10 cellular contexts compared by ENCODE assay signal in the genomic region with DNA sequence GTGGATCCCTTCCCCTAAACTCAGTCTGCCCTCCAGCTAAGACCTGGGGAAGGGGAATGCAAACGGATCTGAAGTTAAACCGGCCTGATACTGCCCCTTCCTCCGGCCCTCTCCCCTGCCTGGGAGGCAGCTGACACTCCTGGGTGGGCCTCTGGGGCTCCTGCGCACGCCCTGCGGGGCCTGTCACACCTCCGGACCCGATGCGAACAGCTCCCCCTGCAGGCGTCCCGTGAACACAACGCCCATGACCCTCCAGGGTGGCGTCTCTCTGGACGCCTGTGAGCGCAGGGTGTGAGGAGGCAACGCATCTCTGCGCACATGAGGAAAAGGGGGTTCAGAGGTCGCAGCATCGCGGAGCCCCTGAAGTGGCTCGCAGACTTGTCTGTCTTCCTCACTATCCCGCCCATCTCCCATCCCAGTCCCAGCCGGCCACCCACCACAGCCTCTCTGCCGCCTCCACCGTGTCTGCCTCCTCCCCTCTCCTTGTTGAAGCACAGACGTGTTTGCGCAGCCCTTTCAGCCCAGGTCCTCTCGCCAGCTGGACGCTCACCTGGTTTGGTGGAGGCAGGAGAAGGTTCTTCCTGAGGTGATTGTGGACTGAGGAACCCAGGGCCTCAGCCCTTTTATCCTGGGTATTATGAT. TPM values are rescaled to one million over a fixed set of nuclear protein-coding genes. Genes with fewer than 3 reads are reported as not detected.
A peak's percentile ranks its signal among the peaks of the same experiment; 100 is the strongest.
DNase-seq lines count a peak whose midpoint lies in the region; ATAC-seq and TF ChIP-seq lines count a peak whose summit lies in the region.
"Had no signal": no experiment of that assay in that cellular context is flagged by ENCODE, and none has a peak within 500 bp of the region (broad histone marks: within the 10 kb centered on the region; RNA-seq: fewer than 3 reads in every experiment).

No MANE protein-coding gene starts in this region.

- ATAC-seq in SK-N-SH treated with all-trans-retinoic acid at 6 μM for 48 hours (peak; percentile 87), mucosa of descending colon (peak; percentile 35), GM18519 (IDR thresholded peaks at IDR 0.05; ENCODE audit: low FRiP score, unreplicated experiment) (no peak)

- intact Hi-C loops in mucosa of descending colon (cut with DNase I, micrococcal nuclease): no loop called here

- H3K4me1 ChIP-seq in mucosa of descending colon (ENCODE audit: low read depth): no peaks in the 10 kb centered on the region

- H3K9me3 ChIP-seq in mucosa of descending colon: peaks cover 12% of the 10 kb centered on the region

- in situ Hi-C loops in GM13977 (cut with MboI; ENCODE audit: low pct_unique_long_range_greater_than_20kb, low sequenced_read_pairs, unreplicated experiment): no loop called here

- H3K36me3 ChIP-seq in mucosa of descending colon (ENCODE audit: low read depth): no peaks in the 10 kb centered on the region

- H3K4me3 ChIP-seq in mucosa of descending colon: no peak overlapping the region

- DNase-seq in CD1c-positive myeloid dendritic cell (ENCODE audit: extremely low spot score) (peak; percentile 1), GM13977 (ENCODE audit: low spot score) (peak; percentile 40), mucosa of descending colon (no peak), NCI-H2029 (lab: John Stamatoyannopoulos, UW) (no peak), HCEC 1CT (no peak), NCI-H2081 (lab: John Stamatoyannopoulos, UW) (no peak)
- DNase-seq: cerebellar nuclear complex had no signal

- TF ChIP-seq CTCF in GM13977 (IDR thresholded peaks at IDR 0.05; ENCODE audit: extremely low read depth, insufficient read depth, missing control alignments) (peak; percentile 48), mucosa of descending colon (IDR thresholded peaks at IDR 0.05) (no peak)

TF ChIP-seq in SK-N-SH treated with all-trans-retinoic acid at 6 μM for 48 hours, 23 proteins besides CTCF, POLR2A, EP300 and RAD21:
- no peak for TF ChIP-seq BACH2 (CRISPR knock-in tag; IDR thresholded peaks at IDR 0.05; ENCODE audit: borderline replicate concordance)
- TF ChIP-seq PPARA (CRISPR knock-in tag; IDR thresholded peaks at IDR 0.05; ENCODE audit: borderline replicate concordance): no peak
- no peak for TF ChIP-seq ARNTL (CRISPR knock-in tag; IDR thresholded peaks at IDR 0.05; ENCODE audit: borderline replicate concordance, low read depth)
- TF ChIP-seq, protein P1, sequence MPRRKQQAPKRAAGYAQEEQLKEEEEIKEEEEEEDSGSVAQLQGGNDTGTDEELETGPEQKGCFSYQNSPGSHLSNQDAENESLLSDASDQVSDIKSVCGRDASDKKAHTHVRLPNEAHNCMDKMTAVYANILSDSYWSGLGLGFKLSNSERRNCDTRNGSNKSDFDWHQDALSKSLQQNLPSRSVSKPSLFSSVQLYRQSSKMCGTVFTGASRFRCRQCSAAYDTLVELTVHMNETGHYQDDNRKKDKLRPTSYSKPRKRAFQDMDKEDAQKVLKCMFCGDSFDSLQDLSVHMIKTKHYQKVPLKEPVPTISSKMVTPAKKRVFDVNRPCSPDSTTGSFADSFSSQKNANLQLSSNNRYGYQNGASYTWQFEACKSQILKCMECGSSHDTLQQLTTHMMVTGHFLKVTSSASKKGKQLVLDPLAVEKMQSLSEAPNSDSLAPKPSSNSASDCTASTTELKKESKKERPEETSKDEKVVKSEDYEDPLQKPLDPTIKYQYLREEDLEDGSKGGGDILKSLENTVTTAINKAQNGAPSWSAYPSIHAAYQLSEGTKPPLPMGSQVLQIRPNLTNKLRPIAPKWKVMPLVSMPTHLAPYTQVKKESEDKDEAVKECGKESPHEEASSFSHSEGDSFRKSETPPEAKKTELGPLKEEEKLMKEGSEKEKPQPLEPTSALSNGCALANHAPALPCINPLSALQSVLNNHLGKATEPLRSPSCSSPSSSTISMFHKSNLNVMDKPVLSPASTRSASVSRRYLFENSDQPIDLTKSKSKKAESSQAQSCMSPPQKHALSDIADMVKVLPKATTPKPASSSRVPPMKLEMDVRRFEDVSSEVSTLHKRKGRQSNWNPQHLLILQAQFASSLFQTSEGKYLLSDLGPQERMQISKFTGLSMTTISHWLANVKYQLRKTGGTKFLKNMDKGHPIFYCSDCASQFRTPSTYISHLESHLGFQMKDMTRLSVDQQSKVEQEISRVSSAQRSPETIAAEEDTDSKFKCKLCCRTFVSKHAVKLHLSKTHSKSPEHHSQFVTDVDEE (CRISPR knock-in tag; IDR thresholded peaks at IDR 0.05): no peak
- TF ChIP-seq ZNF8 (CRISPR knock-in tag; IDR thresholded peaks at IDR 0.05): no peak
- TF ChIP-seq ZFP3 (CRISPR knock-in tag; IDR thresholded peaks at IDR 0.05): no peak
- no peak for TF ChIP-seq TCF4 (CRISPR knock-in tag; IDR thresholded peaks at IDR 0.05; ENCODE audit: borderline replicate concordance)
- no peak for TF ChIP-seq SNAI2 (CRISPR knock-in tag; IDR thresholded peaks at IDR 0.05)
- TF ChIP-seq, protein P2, sequence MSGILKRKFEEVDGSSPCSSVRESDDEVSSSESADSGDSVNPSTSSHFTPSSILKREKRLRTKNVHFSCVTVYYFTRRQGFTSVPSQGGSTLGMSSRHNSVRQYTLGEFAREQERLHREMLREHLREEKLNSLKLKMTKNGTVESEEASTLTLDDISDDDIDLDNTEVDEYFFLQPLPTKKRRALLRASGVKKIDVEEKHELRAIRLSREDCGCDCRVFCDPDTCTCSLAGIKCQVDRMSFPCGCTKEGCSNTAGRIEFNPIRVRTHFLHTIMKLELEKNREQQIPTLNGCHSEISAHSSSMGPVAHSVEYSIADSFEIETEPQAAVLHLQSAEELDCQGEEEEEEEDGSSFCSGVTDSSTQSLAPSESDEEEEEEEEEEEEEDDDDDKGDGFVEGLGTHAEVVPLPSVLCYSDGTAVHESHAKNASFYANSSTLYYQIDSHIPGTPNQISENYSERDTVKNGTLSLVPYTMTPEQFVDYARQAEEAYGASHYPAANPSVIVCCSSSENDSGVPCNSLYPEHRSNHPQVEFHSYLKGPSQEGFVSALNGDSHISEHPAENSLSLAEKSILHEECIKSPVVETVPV (CRISPR knock-in tag; IDR thresholded peaks at IDR 0.05): no peak
- TF ChIP-seq, protein P3, sequence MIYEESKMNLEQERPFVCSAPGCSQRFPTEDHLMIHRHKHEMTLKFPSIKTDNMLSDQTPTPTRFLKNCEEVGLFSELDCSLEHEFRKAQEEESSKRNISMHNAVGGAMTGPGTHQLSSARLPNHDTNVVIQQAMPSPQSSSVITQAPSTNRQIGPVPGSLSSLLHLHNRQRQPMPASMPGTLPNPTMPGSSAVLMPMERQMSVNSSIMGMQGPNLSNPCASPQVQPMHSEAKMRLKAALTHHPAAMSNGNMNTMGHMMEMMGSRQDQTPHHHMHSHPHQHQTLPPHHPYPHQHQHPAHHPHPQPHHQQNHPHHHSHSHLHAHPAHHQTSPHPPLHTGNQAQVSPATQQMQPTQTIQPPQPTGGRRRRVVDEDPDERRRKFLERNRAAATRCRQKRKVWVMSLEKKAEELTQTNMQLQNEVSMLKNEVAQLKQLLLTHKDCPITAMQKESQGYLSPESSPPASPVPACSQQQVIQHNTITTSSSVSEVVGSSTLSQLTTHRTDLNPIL (CRISPR knock-in tag; IDR thresholded peaks at IDR 0.05; ENCODE audit: low read depth): no peak
- TF ChIP-seq TOX (CRISPR knock-in tag; IDR thresholded peaks at IDR 0.05; ENCODE audit: borderline replicate concordance): no peak
- no peak for TF ChIP-seq GLIS3 (CRISPR knock-in tag; IDR thresholded peaks at IDR 0.05)

RNA-seq across cellular contexts. Expression of a gene that starts 0.4 kb away (rescaled TPM):
- total RNA-seq in mucosa of descending colon: not detected
- total RNA-seq: neural crest cell had no signal

RNA-seq across cellular contexts. Expression of a gene that starts 9.7 kb away (rescaled TPM):
- total RNA-seq in mucosa of descending colon: not detected
- total RNA-seq: neural crest cell had no signal

RNA-seq across cellular contexts. Expression of a gene that starts 23.3 kb away (rescaled TPM):
- total RNA-seq in mucosa of descending colon: not detected
- total RNA-seq: neural crest cell had no signal

RNA-seq across cellular contexts. Expression of a gene that starts 39.9 kb away (rescaled TPM):
- not detected for total RNA-seq in mucosa of descending colon
- total RNA-seq: neural crest cell had no signal

RNA-seq across cellular contexts. Expression of a gene that starts 43.0 kb away (rescaled TPM):
- total RNA-seq in mucosa of descending colon: not detected
- total RNA-seq: neural crest cell had no signal

Comparison
In these comparisons a context has a peak if more than half of its experiments do, and no peak if none do; other contexts are left out.
1. DNase-seq: peak in CD1c-positive myeloid dendritic cell (single experiment) and GM13977 (single experiment); none in mucosa of descending colon (0 of 3), NCI-H2029 (single experiment), HCEC 1CT (single experiment) and NCI-H2081 (0 of 2).